ENCODE assay signal across 31 cellular contexts in genomic region chr13:68050746-68051145, GRCh38.
"Had no signal": no experiment of that assay in that cellular context is flagged by ENCODE, and none has a peak within 500 bp of the region (broad histone marks: within the 10 kb centered on the region; RNA-seq: fewer than 3 reads in every experiment).

No MANE protein-coding gene starts in this region.

- H3K36me3 Mint-ChIP-seq: activated CD4-positive, alpha-beta memory T cell treated with anti-CD3 and anti-CD28 coated beads for 36 hours; activated CD8-positive, alpha-beta memory T cell treated with anti-CD3 and anti-CD28 coated beads, Interleukin-2, amount 10 ng/mL, durations not matched to agents 7 days and 5 days; activated naive CD4-positive, alpha-beta T cell treated with anti-CD3 and anti-CD28 coated beads, Interleukin-2, amount 10 ng/mL, durations not matched to agents 7 days and 5 days; activated naive CD4-positive, alpha-beta T cell treated with anti-CD3 and anti-CD28 coated beads, Interleukin-2, amount 50 U/mL, for 72 hours; activated naive CD8-positive, alpha-beta T cell treated with anti-CD3 and anti-CD28 coated beads, Interleukin-2, amount 10 ng/mL, durations not matched to agents 7 days and 5 days; brain had no signal

- H3K27ac Mint-ChIP-seq: activated CD4-positive, alpha-beta memory T cell treated with anti-CD3 and anti-CD28 coated beads for 36 hours; activated CD4-positive, alpha-beta T cell treated with anti-CD3 and anti-CD28 coated beads for 36 hours; activated CD4-positive, alpha-beta T cell treated with anti-CD3 and anti-CD28 coated beads, Interleukin-2, amount 10 ng/mL, durations not matched to agents 24 days and 14 days; activated CD8-positive, alpha-beta memory T cell treated with anti-CD3 and anti-CD28 coated beads, Interleukin-2, amount 10 ng/mL, durations not matched to agents 7 days and 5 days; activated CD8-positive, alpha-beta T cell treated with anti-CD3 and anti-CD28 coated beads, Interleukin-2, amount 10 ng/mL, durations not matched to agents 7 days and 5 days; activated naive CD4-positive, alpha-beta T cell treated with anti-CD3 and anti-CD28 coated beads, Interleukin-2, amount 10 ng/mL, durations not matched to agents 7 days and 5 days; activated naive CD4-positive, alpha-beta T cell treated with anti-CD3 and anti-CD28 coated beads, Interleukin-2, amount 50 U/mL, for 72 hours; activated naive CD8-positive, alpha-beta T cell treated with anti-CD3 and anti-CD28 coated beads, Interleukin-2, amount 10 ng/mL, durations not matched to agents 7 days and 5 days; activated T-helper 1 cell treated with anti-CD3 and anti-CD28 coated beads, Interleukin-12 subunit alpha, Interleukin-12 subunit beta, Interleukin-2, Interleukin-4 antibody, amounts not matched to agents 30 ng/mL and 10 ng/mL and 1 ng/mL, durations not matched to agents 14 hours and 24 hours and 36 hours; activated T-helper 2 cell treated with anti-CD3 and anti-CD28 coated beads, Interferon-gamma antibody, Interleukin-2, Interleukin-4, amounts not matched to agents 10 μg/mL and 5 μg/mL and 100 μg/mL, durations not matched to agents 14 hours and 24 hours and 36 hours; brain had no signal

- H3K27me3 ChIP-seq: breast epithelium, cardiac muscle cell, colonic mucosa, esophagus squamous epithelium had no signal

- H3K4me1 Mint-ChIP-seq: activated CD4-positive, alpha-beta T cell treated with anti-CD3 and anti-CD28 coated beads for 36 hours; activated CD4-positive, alpha-beta T cell treated with anti-CD3 and anti-CD28 coated beads, Interleukin-2, amount 10 ng/mL, durations not matched to agents 24 days and 14 days; activated CD8-positive, alpha-beta memory T cell treated with anti-CD3 and anti-CD28 coated beads, Interleukin-2, amount 10 ng/mL, durations not matched to agents 7 days and 5 days; activated naive CD4-positive, alpha-beta T cell treated with anti-CD3 and anti-CD28 coated beads, Interleukin-2, amount 10 ng/mL, durations not matched to agents 7 days and 5 days; activated naive CD8-positive, alpha-beta T cell treated with anti-CD3 and anti-CD28 coated beads, Interleukin-2, amount 10 ng/mL, durations not matched to agents 7 days and 5 days; brain had no signal

- ATAC-seq: activated CD4-positive, alpha-beta T cell treated with anti-CD3 and anti-CD28 coated beads for 36 hours; activated CD8-positive, alpha-beta memory T cell treated with anti-CD3 and anti-CD28 coated beads, Interleukin-2, amount 10 ng/mL, durations not matched to agents 7 days and 5 days; activated CD8-positive, alpha-beta T cell treated with anti-CD3 and anti-CD28 coated beads, Interleukin-2, amount 10 ng/mL, durations not matched to agents 7 days and 5 days; activated naive CD4-positive, alpha-beta T cell treated with anti-CD3 and anti-CD28 coated beads, Interleukin-2, amount 50 U/mL, for 72 hours had no signal

- H3K4me3 ChIP-seq: breast epithelium, cardiac muscle cell, colonic mucosa, esophagus squamous epithelium had no signal

- H3K9me3 ChIP-seq: breast epithelium, colonic mucosa, esophagus squamous epithelium had no signal

- H3K4me1 ChIP-seq: breast epithelium, colonic mucosa, esophagus squamous epithelium had no signal

- H3K36me3 ChIP-seq: breast epithelium, cardiac muscle cell, colonic mucosa, esophagus squamous epithelium had no signal

- DNase-seq: activated CD4-positive, alpha-beta memory T cell treated with anti-CD3 and anti-CD28 coated beads for 36 hours; activated CD4-positive, alpha-beta T cell treated with anti-CD3 and anti-CD28 coated beads for 36 hours; activated CD4-positive, alpha-beta T cell treated with anti-CD3 and anti-CD28 coated beads, Interleukin-2, amount 10 ng/mL, durations not matched to agents 24 days and 14 days; activated CD4-positive, CD25-positive, alpha-beta regulatory T cell; activated CD4-positive, CD25-positive, alpha-beta regulatory T cell treated with anti-CD3 and anti-CD28 coated beads, Interleukin-2, amount 50 U/mL, for 72 hours; activated CD8-positive, alpha-beta memory T cell treated with anti-CD3 and anti-CD28 coated beads, Interleukin-2, amount 10 ng/mL, durations not matched to agents 7 days and 5 days; activated CD8-positive, alpha-beta memory T cell treated with anti-CD3 and anti-CD28 coated beads, Interleukin-2, amount 50 U/mL, for 4 hours; activated CD8-positive, alpha-beta T cell treated with anti-CD3 and anti-CD28 coated beads, Interleukin-2, amount 10 ng/mL, durations not matched to agents 7 days and 5 days; activated gamma-delta T cell; activated naive CD4-positive, alpha-beta T cell; activated naive CD4-positive, alpha-beta T cell treated with anti-CD3 and anti-CD28 coated beads, Interleukin-2, amount 10 ng/mL, durations not matched to agents 7 days and 5 days; activated naive CD8-positive, alpha-beta T cell treated with anti-CD3 and anti-CD28 coated beads, Interleukin-2, amount 10 ng/mL, durations not matched to agents 7 days and 5 days; activated T-cell treated with anti-CD3 and anti-CD28 coated beads, Interleukin-2, amount 50 U/mL, for 1 hour; activated T-cell treated with anti-CD3 and anti-CD28 coated beads, Interleukin-2, amount 50 U/mL, for 48 hours; amniotic stem cell; anterior cingulate cortex; central memory CD4-positive, alpha-beta T cell; cerebellar nuclear complex; colonic mucosa; effector CD8-positive, alpha-beta T cell; esophagus squamous epithelium; foreskin fibroblast; head of caudate nucleus; T-helper 2 cell had no signal

- H3K27ac ChIP-seq: breast epithelium, cardiac muscle cell, colonic mucosa, epithelial cell of prostate, esophagus squamous epithelium had no signal

- H3K9me3 Mint-ChIP-seq: activated CD4-positive, alpha-beta T cell treated with anti-CD3 and anti-CD28 coated beads, Interleukin-2, amount 10 ng/mL, durations not matched to agents 24 days and 14 days; brain had no signal

- H3K4me3 Mint-ChIP-seq: activated CD4-positive, alpha-beta memory T cell treated with anti-CD3 and anti-CD28 coated beads for 36 hours; activated CD4-positive, alpha-beta T cell treated with anti-CD3 and anti-CD28 coated beads for 36 hours; activated CD4-positive, alpha-beta T cell treated with anti-CD3 and anti-CD28 coated beads, Interleukin-2, amount 10 ng/mL, durations not matched to agents 24 days and 14 days; activated CD8-positive, alpha-beta memory T cell treated with anti-CD3 and anti-CD28 coated beads, Interleukin-2, amount 10 ng/mL, durations not matched to agents 7 days and 5 days; activated CD8-positive, alpha-beta T cell treated with anti-CD3 and anti-CD28 coated beads, Interleukin-2, amount 10 ng/mL, durations not matched to agents 7 days and 5 days; activated naive CD4-positive, alpha-beta T cell treated with anti-CD3 and anti-CD28 coated beads, Interleukin-2, amount 10 ng/mL, durations not matched to agents 7 days and 5 days; activated naive CD8-positive, alpha-beta T cell treated with anti-CD3 and anti-CD28 coated beads, Interleukin-2, amount 10 ng/mL, durations not matched to agents 7 days and 5 days; activated T-helper 1 cell treated with anti-CD3 and anti-CD28 coated beads, Interleukin-12 subunit alpha, Interleukin-12 subunit beta, Interleukin-2, Interleukin-4 antibody, amounts not matched to agents 30 ng/mL and 10 ng/mL and 1 ng/mL, durations not matched to agents 14 hours and 24 hours and 36 hours; brain had no signal

- H3K27me3 Mint-ChIP-seq: activated CD4-positive, alpha-beta memory T cell treated with anti-CD3 and anti-CD28 coated beads for 36 hours; activated CD4-positive, alpha-beta T cell treated with anti-CD3 and anti-CD28 coated beads for 36 hours; activated CD4-positive, alpha-beta T cell treated with anti-CD3 and anti-CD28 coated beads, Interleukin-2, amount 10 ng/mL, durations not matched to agents 24 days and 14 days; activated CD8-positive, alpha-beta memory T cell treated with anti-CD3 and anti-CD28 coated beads, Interleukin-2, amount 10 ng/mL, durations not matched to agents 7 days and 5 days; activated naive CD4-positive, alpha-beta T cell treated with anti-CD3 and anti-CD28 coated beads, Interleukin-2, amount 10 ng/mL, durations not matched to agents 7 days and 5 days; activated naive CD8-positive, alpha-beta T cell treated with anti-CD3 and anti-CD28 coated beads, Interleukin-2, amount 10 ng/mL, durations not matched to agents 7 days and 5 days; brain had no signal
